ENCODE assay signal across 8 cellular contexts in the genomic region with DNA sequence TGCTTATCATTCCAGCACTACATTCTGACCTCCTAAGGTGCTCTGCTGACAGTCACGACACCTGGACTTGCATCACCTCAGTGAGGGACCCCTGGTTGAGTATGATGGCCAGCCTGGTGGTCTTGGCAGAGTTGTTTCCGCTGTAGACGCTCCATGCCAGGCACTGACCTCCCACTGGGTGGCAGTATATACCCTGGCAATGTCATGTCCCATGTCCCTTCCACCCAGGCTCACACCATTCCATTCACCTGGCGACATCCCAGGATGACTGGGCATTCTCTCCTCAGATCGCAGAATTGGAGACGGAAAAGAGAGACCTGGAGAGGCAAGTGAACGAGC. TPM values are rescaled to one million over a fixed set of nuclear protein-coding genes. Genes with fewer than 3 reads are reported as not detected.
DNase-seq lines count a peak whose midpoint lies in the region; ATAC-seq and TF ChIP-seq lines count a peak whose summit lies in the region.

No MANE protein-coding gene starts in this region.

- H3K9me3 Mint-ChIP-seq in Calu3 (ENCODE audit: low read depth, unreplicated experiment) (no peaks in the 10 kb centered on the region), WTC11 (no peaks in the 10 kb centered on the region)

- CTCF ChIA-PET in Calu3 (lab: Charles Lee): no interaction called here
- CTCF ChIA-PET in WTC11 (lab: Charles Lee): no interaction called here

- BruUV-seq in Calu3 (replicated peaks; lab: Mats Ljungman, UMichigan): no TSS peak

- TF ChIP-seq CTCF in Calu3 (IDR thresholded peaks at IDR 0.05; ENCODE audit: unreplicated experiment): peak; percentile 62
- peak; percentile 28; the same call in 1 of the 2 replicates for TF ChIP-seq CTCF in WTC11 (IDR thresholded peaks at IDR 0.05)

- peak; percentile 69 for ATAC-seq in WTC11
- ATAC-seq in HG03439 (IDR thresholded peaks at IDR 0.05; ENCODE audit: unreplicated experiment): no peak

- intact Hi-C loops in Calu3 (cut with micrococcal nuclease; ENCODE audit: unreplicated experiment): no loop called here

- DNase-seq in Calu3 (peak; percentile 28), HT1080 (ENCODE audit: low read depth) (peak; percentile 52), WTC11 (ENCODE audit: low spot score) (peak; percentile 60), fibroblast of gingiva (ENCODE audit: low read depth) (peak; percentile 42), HPDE6-E6E7 (ENCODE audit: extremely low spot score) (no peak), substantia nigra (lab: John Stamatoyannopoulos, UW) (no peak)
- peak; percentile 16 to 32 for DNase-seq in stimulated activated CD4-positive, alpha-beta T cell treated with anti-CD3 and anti-CD28 coated beads, Interleukin-4, amount 100 ng/mL, for 48 hours (ENCODE audit: low read depth in 2 of 2)

- H3K27me3 Mint-ChIP-seq in Calu3 (ENCODE audit: unreplicated experiment): no peaks in the 10 kb centered on the region
- no peaks in the 10 kb centered on the region for H3K27me3 Mint-ChIP-seq in WTC11 (ENCODE audit: low read depth)

- H3K27ac Mint-ChIP-seq in Calu3 (ENCODE audit: unreplicated experiment) (no peak overlapping the region), WTC11 (peak overlapping the region; percentile 92)

- H3K4me3 Mint-ChIP-seq in Calu3 (ENCODE audit: low read depth, unreplicated experiment): no peak overlapping the region
- no peak overlapping the region for H3K4me3 Mint-ChIP-seq in WTC11

- no peak overlapping the region for H3K27ac ChIP-seq in substantia nigra (ENCODE audit: low read depth, low read length, poor library complexity, severe bottlenecking)

- POLR2A ChIA-PET in WTC11 (lab: Charles Lee): no interaction called here

- H3K36me3 Mint-ChIP-seq in Calu3 (ENCODE audit: insufficient read depth, unreplicated experiment) (peaks cover 18% of the 10 kb centered on the region), WTC11 (peaks cover 18% of the 10 kb centered on the region)

- no peaks in the 10 kb centered on the region for H3K4me1 Mint-ChIP-seq in Calu3 (ENCODE audit: low read depth, unreplicated experiment)
- peaks cover 11% of the 10 kb centered on the region for H3K4me1 Mint-ChIP-seq in WTC11

TF ChIP-seq in WTC11, 78 proteins besides CTCF, POLR2A, EP300 and RAD21:
- TF ChIP-seq NR1H2 (CRISPR knock-in tag; IDR thresholded peaks at IDR 0.05): no peak
- TF ChIP-seq ZNF396 (CRISPR knock-in tag; IDR thresholded peaks at IDR 0.05; ENCODE audit: borderline replicate concordance): peak; percentile 44; the same call in 1 of the 2 replicates
- no peak for TF ChIP-seq NR2C2 (CRISPR knock-in tag; IDR thresholded peaks at IDR 0.05)
- TF ChIP-seq GTF2I (CRISPR knock-in tag; conservative IDR thresholded peaks at IDR 0.05): peak; percentile 87
- TF ChIP-seq, protein P1, sequence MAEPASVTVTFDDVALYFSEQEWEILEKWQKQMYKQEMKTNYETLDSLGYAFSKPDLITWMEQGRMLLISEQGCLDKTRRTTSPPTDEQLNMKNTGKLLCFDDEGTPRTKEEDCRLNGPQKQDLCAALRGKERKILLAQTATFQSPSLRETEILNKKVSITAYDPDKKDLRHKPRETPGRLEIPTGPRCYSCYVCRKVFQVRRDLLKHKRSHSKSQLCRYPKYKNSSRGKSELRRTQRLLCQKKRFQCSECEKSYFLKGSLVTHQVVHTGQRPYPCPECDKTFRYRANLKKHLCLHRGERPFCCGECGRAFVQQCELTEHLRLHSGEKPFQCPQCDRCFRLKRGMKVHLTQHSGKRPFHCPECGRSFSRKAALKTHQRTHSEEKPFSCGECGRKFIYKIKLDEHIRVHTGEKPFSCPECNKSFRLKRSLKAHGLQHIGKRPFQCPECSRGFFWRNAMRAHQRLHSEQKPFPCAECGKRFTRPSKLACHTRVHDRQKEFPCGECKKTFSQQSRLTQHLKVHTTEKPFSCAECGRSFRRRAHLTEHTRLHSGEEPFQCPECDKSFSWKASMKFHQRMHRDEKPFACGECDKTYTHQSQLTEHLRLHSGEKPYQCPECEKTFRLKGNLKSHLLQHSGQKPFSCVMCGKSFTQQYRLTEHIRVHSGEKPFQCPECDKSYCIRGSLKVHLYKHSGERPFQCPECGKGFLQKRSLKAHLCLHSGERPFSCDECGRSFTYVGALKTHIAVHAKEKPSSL (CRISPR knock-in tag; conservative IDR thresholded peaks at IDR 0.05): no peak
TF ChIP-seq in WTC11: peak in this region for 2.

RNA-seq across cellular contexts. Expression of a gene that starts 5.0 kb away (rescaled TPM):
- 4.8 and 5.2 TPM in 2 replicates for total RNA-seq in Calu3 (2022)
- not detected in 2 replicates for total RNA-seq in HT1080 (2014; rRNA removed; shearing (Covaris generic))
- 0.05 TPM in 1 of 2 replicates, not detected in the other for polyA plus RNA-seq in HT1080 (2015; cell fraction: cytosol; rRNA removed)
- polyA plus RNA-seq in HT1080 (2015; cell fraction: nucleus; rRNA removed): 0.05 TPM in 1 of 2 replicates, not detected in the other
- total RNA-seq in WTC11 (2021): 10.5 to 14.6 TPM (median 13.5 TPM) in 3 replicates

RNA-seq across cellular contexts. Expression of a gene that starts 7.7 kb away (rescaled TPM):
- total RNA-seq in Calu3 (2022) (21.0 and 25.7 TPM in 2 replicates), WTC11 (2021) (18.3 to 19.7 TPM (median 19.1 TPM) in 3 replicates)
- total RNA-seq in HT1080 (2014; rRNA removed; shearing (Covaris generic)): 11.3 and 16.5 TPM in 2 replicates
- polyA plus RNA-seq in HT1080 (2015; cell fraction: cytosol; rRNA removed): 7.8 and 10.0 TPM in 2 replicates
- 26.7 and 37.3 TPM in 2 replicates for polyA plus RNA-seq in HT1080 (2015; cell fraction: nucleus; rRNA removed)

RNA-seq across cellular contexts. Expression of a gene that starts 34.0 kb away (rescaled TPM):
- total RNA-seq in Calu3 (2022) (74.7 and 75.0 TPM in 2 replicates), WTC11 (2021) (72.3 to 92.8 TPM (median 75.9 TPM) in 3 replicates)
- total RNA-seq in HT1080 (2014; rRNA removed; shearing (Covaris generic)): 105 and 111 TPM in 2 replicates
- polyA plus RNA-seq in HT1080 (2015; cell fraction: cytosol; rRNA removed): 46.4 and 49.1 TPM in 2 replicates
- 102 and 112 TPM in 2 replicates for polyA plus RNA-seq in HT1080 (2015; cell fraction: nucleus; rRNA removed)

RNA-seq across cellular contexts. Expression of a gene that starts 47.2 kb away (rescaled TPM):
- total RNA-seq in Calu3 (2022) (60.1 and 70.8 TPM in 2 replicates), WTC11 (2021) (37.4 to 41.3 TPM (median 41.0 TPM) in 3 replicates)
- total RNA-seq in HT1080 (2014; rRNA removed; shearing (Covaris generic)): 65.4 and 72.9 TPM in 2 replicates
- 79.2 and 84.5 TPM in 2 replicates for polyA plus RNA-seq in HT1080 (2015; cell fraction: cytosol; rRNA removed)
- polyA plus RNA-seq in HT1080 (2015; cell fraction: nucleus; rRNA removed): 45.8 and 50.2 TPM in 2 replicates

Comparison
In these comparisons a context has a peak if more than half of its experiments do, and no peak if none do; other contexts are left out.
1. DNase-seq: peak in Calu3 (single experiment), HT1080 (single experiment), WTC11 (single experiment), fibroblast of gingiva (single experiment) and stimulated activated CD4-positive, alpha-beta T cell treated with anti-CD3 and anti-CD28 coated beads, Interleukin-4, amount 100 ng/mL, for 48 hours (2 of 2); none in HPDE6-E6E7 (single experiment) and substantia nigra (0 of 49).